ENCODE assay signal across 29 cellular contexts in genomic region chr20:46960536-46960935, GRCh38.
"Had no signal": no experiment of that assay in that cellular context is flagged by ENCODE, and none has a peak within 500 bp of the region (broad histone marks: within the 10 kb centered on the region; RNA-seq: fewer than 3 reads in every experiment).

No MANE protein-coding gene starts in this region.

- H3K27me3 ChIP-seq: body of pancreas, esophagus muscularis mucosa had no signal

- H3K4me1 ChIP-seq: body of pancreas, esophagus muscularis mucosa, foreskin keratinocyte, gastrocnemius medialis, heart left ventricle had no signal

- H3K4me3 ChIP-seq: body of pancreas, esophagus muscularis mucosa, gastrocnemius medialis, heart left ventricle had no signal

- ATAC-seq: activated CD4-positive, alpha-beta T cell treated with anti-CD3 and anti-CD28 coated beads for 36 hours; activated CD8-positive, alpha-beta memory T cell treated with anti-CD3 and anti-CD28 coated beads, Interleukin-2, amount 10 ng/mL, durations not matched to agents 7 days and 5 days; activated CD8-positive, alpha-beta T cell treated with anti-CD3 and anti-CD28 coated beads, Interleukin-2, amount 10 ng/mL, durations not matched to agents 7 days and 5 days; activated T-cell treated with anti-CD3 and anti-CD28 coated beads, Interleukin-2, amount 50 U/mL, for 72 hours; body of pancreas; effector memory CD8-positive, alpha-beta T cell; foreskin keratinocyte; gastrocnemius medialis; heart left ventricle had no signal

- DNase-seq: activated CD4-positive, alpha-beta memory T cell treated with anti-CD3 and anti-CD28 coated beads for 36 hours; activated CD4-positive, alpha-beta T cell treated with anti-CD3 and anti-CD28 coated beads for 36 hours; activated CD4-positive, alpha-beta T cell treated with anti-CD3 and anti-CD28 coated beads, Interleukin-2, amount 10 ng/mL, durations not matched to agents 24 days and 14 days; activated CD4-positive, CD25-positive, alpha-beta regulatory T cell; activated CD4-positive, CD25-positive, alpha-beta regulatory T cell treated with anti-CD3 and anti-CD28 coated beads, Interleukin-2, amount 50 U/mL, for 72 hours; activated CD8-positive, alpha-beta memory T cell treated with anti-CD3 and anti-CD28 coated beads, Interleukin-2, amount 10 ng/mL, durations not matched to agents 7 days and 5 days; activated CD8-positive, alpha-beta memory T cell treated with anti-CD3 and anti-CD28 coated beads, Interleukin-2, amount 50 U/mL, for 4 hours; activated CD8-positive, alpha-beta T cell treated with anti-CD3 and anti-CD28 coated beads, Interleukin-2, amount 10 ng/mL, durations not matched to agents 7 days and 5 days; activated gamma-delta T cell; activated naive CD4-positive, alpha-beta T cell; activated naive CD4-positive, alpha-beta T cell treated with anti-CD3 and anti-CD28 coated beads, Interleukin-2, amount 50 U/mL, for 16 hours; activated T-cell treated with anti-CD3 and anti-CD28 coated beads, Interleukin-2, amount 50 U/mL, for 24 hours; activated T-cell treated with anti-CD3 and anti-CD28 coated beads, Interleukin-2, amount 50 U/mL, for 72 hours; amygdala; aorta; body of pancreas; caudate nucleus; cortex of kidney; dermis blood vessel endothelial cell; effector CD4-positive, alpha-beta T cell; effector memory CD8-positive, alpha-beta T cell; erythroblast; foreskin keratinocyte; gastrocnemius medialis; glutamatergic neuron; heart left ventricle; T-helper 2 cell had no signal

- H3K27ac ChIP-seq: body of pancreas, esophagus muscularis mucosa, foreskin keratinocyte, gastrocnemius medialis, heart left ventricle had no signal

- H3K36me3 ChIP-seq: gastrocnemius medialis, heart left ventricle had no signal

- FAIRE-seq: colon had no signal
